Comparison of ENCODE assay signal across 12 cellular contexts in the genomic region with DNA sequence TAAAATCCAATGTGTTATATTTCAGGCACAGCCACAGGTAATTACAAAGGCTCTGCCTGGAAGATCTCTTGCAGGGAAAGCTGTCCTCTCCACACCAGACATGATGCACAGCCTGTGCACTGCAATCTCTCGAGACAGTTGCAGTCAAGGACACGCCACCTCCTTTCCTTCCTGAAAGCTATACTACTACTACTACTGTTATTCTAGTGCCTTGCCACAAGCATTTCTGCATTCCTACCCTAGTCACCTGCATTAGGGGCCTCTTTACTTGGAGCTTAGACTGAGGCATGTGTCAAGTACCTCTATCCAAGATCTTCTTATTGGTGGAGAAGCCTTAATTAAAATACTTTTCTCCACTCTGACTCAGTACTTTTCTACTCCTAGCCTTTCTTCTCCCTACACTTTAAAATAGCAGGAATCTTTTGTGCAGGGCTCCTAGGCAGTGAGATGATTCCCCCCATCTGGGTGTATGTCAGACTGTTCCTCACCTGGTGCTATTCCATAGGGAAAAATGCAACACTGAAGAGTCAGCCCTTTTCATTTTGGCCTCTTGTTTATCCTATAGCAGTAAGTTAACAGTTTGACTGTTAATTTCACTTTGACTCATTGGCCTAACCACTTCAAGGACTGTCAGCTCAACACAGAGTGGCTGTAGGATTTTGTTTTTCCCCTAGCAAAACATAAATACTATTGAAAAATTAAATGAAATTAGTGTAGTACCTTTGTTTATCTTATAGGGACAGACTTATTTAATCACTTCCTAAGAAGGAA.
DNase-seq lines count a peak whose midpoint lies in the region; ATAC-seq and TF ChIP-seq lines count a peak whose summit lies in the region.
"Had no signal": no experiment of that assay in that cellular context is flagged by ENCODE, and none has a peak within 500 bp of the region (broad histone marks: within the 10 kb centered on the region; RNA-seq: fewer than 3 reads in every experiment).

No MANE protein-coding gene starts in this region.

- H3K27me3 Mint-ChIP-seq in activated naive CD4-positive, alpha-beta T cell treated with anti-CD3 and anti-CD28 coated beads for 36 hours (ENCODE audit: low read depth), result no peaks in the 10 kb centered on the region

- no peak overlapping the region for H3K4me3 Mint-ChIP-seq in activated naive CD4-positive, alpha-beta T cell treated with anti-CD3 and anti-CD28 coated beads for 36 hours
- H3K4me3 Mint-ChIP-seq in stimulated activated effector memory CD8-positive, alpha-beta T cell treated with anti-CD3 and anti-CD28 coated beads, Interleukin-12 subunit alpha, Interleukin-12 subunit beta, amount 100 ng/mL, for 72 hours, result no peak overlapping the region
- H3K4me3 Mint-ChIP-seq: neural progenitor cell had no signal

- H3K4me3 ChIP-seq in ascending aorta, result no peak overlapping the region
- H3K4me3 ChIP-seq: neural progenitor cell had no signal

- peaks cover 5 to 16% of the 10 kb centered on the region in 2 donors for H3K36me3 ChIP-seq in ascending aorta
- H3K36me3 ChIP-seq: neural progenitor cell had no signal

- peaks cover 6% of the 10 kb centered on the region for H3K4me1 Mint-ChIP-seq in activated naive CD4-positive, alpha-beta T cell treated with anti-CD3 and anti-CD28 coated beads for 36 hours (ENCODE audit: low read depth)
- peaks cover 6% of the 10 kb centered on the region for H3K4me1 Mint-ChIP-seq in stimulated activated effector memory CD8-positive, alpha-beta T cell treated with anti-CD3 and anti-CD28 coated beads, Interleukin-12 subunit alpha, Interleukin-12 subunit beta, amount 100 ng/mL, for 72 hours
- H3K4me1 Mint-ChIP-seq: neural progenitor cell had no signal

- H3K36me3 Mint-ChIP-seq in activated naive CD4-positive, alpha-beta T cell treated with anti-CD3 and anti-CD28 coated beads for 36 hours (ENCODE audit: low read depth), result peaks cover 9% of the 10 kb centered on the region
- H3K36me3 Mint-ChIP-seq in stimulated activated effector memory CD8-positive, alpha-beta T cell treated with anti-CD3 and anti-CD28 coated beads, Interleukin-12 subunit alpha, Interleukin-12 subunit beta, amount 100 ng/mL, for 72 hours, result peaks cover 6% of the 10 kb centered on the region

- no peak overlapping the region for H3K27ac ChIP-seq in ascending aorta
- H3K27ac ChIP-seq: neural progenitor cell had no signal

- intact Hi-C loops in activated naive CD4-positive, alpha-beta T cell treated with anti-CD3 and anti-CD28 coated beads for 36 hours (cut with micrococcal nuclease), result loop anchor here (5.0 kb wide), 1 partner anchor 59 kb away; no protein-coding TSS in a partner anchor
- intact Hi-C loops in ascending aorta (cut with DNase I), result no loop called here

- no peak overlapping the region for H3K27ac Mint-ChIP-seq in activated naive CD4-positive, alpha-beta T cell treated with anti-CD3 and anti-CD28 coated beads for 36 hours
- H3K27ac Mint-ChIP-seq in stimulated activated effector memory CD8-positive, alpha-beta T cell treated with anti-CD3 and anti-CD28 coated beads, Interleukin-12 subunit alpha, Interleukin-12 subunit beta, amount 100 ng/mL, for 72 hours, result peak overlapping the region; percentile 33
- H3K27ac Mint-ChIP-seq: neural progenitor cell had no signal

- H3K9me3 ChIP-seq in ascending aorta, result peaks cover 5 to 6% of the 10 kb centered on the region in 2 donors

- peak; percentile 10 for DNase-seq in activated naive CD4-positive, alpha-beta T cell treated with anti-CD3 and anti-CD28 coated beads for 36 hours
- DNase-seq in activated naive CD4-positive, alpha-beta T cell (lab: John Stamatoyannopoulos, UW), result no peak
- DNase-seq in stimulated activated effector memory CD8-positive, alpha-beta T cell treated with anti-CD3 and anti-CD28 coated beads, Interleukin-12 subunit alpha, Interleukin-12 subunit beta, amount 100 ng/mL, for 72 hours (ENCODE audit: low spot score in 2 of 2), result peak in 1 of 2 donors; percentile 49
- DNase-seq in ascending aorta (ENCODE audit: low spot score in 2 of 2) (no peak), NCI-H1436 (lab: John Stamatoyannopoulos, UW) (no peak)
- DNase-seq: activated effector memory CD4-positive, alpha-beta T cell treated with Interleukin-2 at 50 U/mL for 16 hours; cortex of kidney; NCI-H1417 had no signal

- no peaks in the 10 kb centered on the region for H3K4me1 ChIP-seq in ascending aorta
- H3K4me1 ChIP-seq: neural progenitor cell had no signal

- H3K27me3 ChIP-seq in ascending aorta, result no peaks in the 10 kb centered on the region
- H3K27me3 ChIP-seq: neural progenitor cell had no signal

- no peak for TF ChIP-seq CTCF in ascending aorta (IDR thresholded peaks at IDR 0.05)

- ATAC-seq in GM21529 (IDR thresholded peaks at IDR 0.05; ENCODE audit: unreplicated experiment) (peak; percentile 89), HG03378 (IDR thresholded peaks at IDR 0.05; ENCODE audit: unreplicated experiment) (peak; percentile 83), GM18519 (IDR thresholded peaks at IDR 0.05; ENCODE audit: low FRiP score, unreplicated experiment) (no peak)
- peak; percentile 89 for ATAC-seq in stimulated activated effector memory CD8-positive, alpha-beta T cell treated with anti-CD3 and anti-CD28 coated beads, Interleukin-12 subunit alpha, Interleukin-12 subunit beta, amount 100 ng/mL, for 72 hours

- H3K9me3 Mint-ChIP-seq in activated naive CD4-positive, alpha-beta T cell treated with anti-CD3 and anti-CD28 coated beads for 36 hours, result no peaks in the 10 kb centered on the region
- H3K9me3 Mint-ChIP-seq in stimulated activated effector memory CD8-positive, alpha-beta T cell treated with anti-CD3 and anti-CD28 coated beads, Interleukin-12 subunit alpha, Interleukin-12 subunit beta, amount 100 ng/mL, for 72 hours, result no peaks in the 10 kb centered on the region

- CTCF ChIA-PET in activated naive CD4-positive, alpha-beta T cell treated with anti-CD3 and anti-CD28 coated beads for 36 hours (lab: Charles Lee), result interaction anchor here (0.7 to 1.6 kb wide), 7 partner anchors 13 to 413 kb away, joined by 3 to 6 read pairs (median 5); no protein-coding TSS in a partner anchor
